In the genomic region with DNA sequence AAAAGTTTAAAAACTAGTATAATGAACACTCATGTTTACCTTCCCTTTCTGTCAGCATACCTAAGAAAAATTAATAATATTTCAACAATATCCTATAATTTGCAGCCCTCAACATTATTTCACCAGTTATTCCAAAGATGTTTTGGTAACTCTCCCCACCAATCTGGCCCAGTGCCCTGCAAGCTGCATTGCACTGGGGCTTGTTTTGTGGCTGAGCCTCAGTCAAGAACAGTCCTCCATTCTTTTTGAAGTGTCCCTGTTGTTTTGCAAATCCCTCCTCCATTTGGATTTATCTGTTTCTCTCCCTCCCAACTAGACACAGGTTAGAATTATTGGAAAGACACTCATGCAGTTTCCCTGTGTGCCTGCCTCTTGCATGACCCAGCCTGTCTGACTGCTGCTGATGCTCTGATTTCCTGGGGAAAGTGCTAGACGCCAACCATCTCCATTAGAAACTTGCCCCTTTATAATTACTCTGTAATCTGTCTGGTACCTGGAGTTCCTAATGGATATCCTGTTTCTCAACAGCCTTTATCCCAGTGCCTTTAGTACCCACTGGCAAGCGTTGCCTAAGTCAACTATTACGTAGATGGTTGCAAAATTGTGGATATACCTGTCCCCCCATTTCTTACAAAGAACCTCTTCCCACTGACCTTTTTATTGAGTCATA, we compare ENCODE assay signal across 15 cellular contexts.
DNase-seq lines count a peak whose midpoint lies in the region; ATAC-seq, FAIRE-seq and TF ChIP-seq lines count a peak whose summit lies in the region.
"Had no signal": no experiment of that assay in that cellular context is flagged by ENCODE, and none has a peak within 500 bp of the region (broad histone marks: within the 10 kb centered on the region; RNA-seq: fewer than 3 reads in every experiment).

No MANE protein-coding gene starts in this region.

- no peak for FAIRE-seq in GM12892 (lab: Jason Lieb, UNC)
- FAIRE-seq: K562 had no signal

- peaks cover 0 to 92% of the 10 kb centered on the region in 2 donors for H3K36me3 ChIP-seq in gastrocnemius medialis

- intact Hi-C loops in gastrocnemius medialis (cut with DNase I; ENCODE audit: low total_unique reads), result no loop called here

- no peak overlapping the region for H3K4me3 ChIP-seq in gastrocnemius medialis
- H3K4me3 ChIP-seq: K562, thyroid gland had no signal

- no peaks in the 10 kb centered on the region for H3K4me1 Mint-ChIP-seq in activated T-cell treated with anti-CD3 and anti-CD28 coated beads, Interleukin-2, amount 50 U/mL, for 72 hours (ENCODE audit: low read depth)

- H3K4me3 Mint-ChIP-seq in activated T-cell treated with anti-CD3 and anti-CD28 coated beads, Interleukin-2, amount 50 U/mL, for 72 hours, result no peak overlapping the region

- peaks cover 0 to 39% of the 10 kb centered on the region in 2 donors for H3K36me3 Mint-ChIP-seq in activated T-cell treated with anti-CD3 and anti-CD28 coated beads, Interleukin-2, amount 50 U/mL, for 72 hours (ENCODE audit: insufficient read depth in 2 of 2)

- no peak for TF ChIP-seq CTCF in gastrocnemius medialis (IDR thresholded peaks at IDR 0.05 in 4 of 5, conservative IDR thresholded peaks at IDR 0.05 in 1 of 5)

- peak overlapping the region; percentile 56 for H3K27ac Mint-ChIP-seq in activated T-cell treated with anti-CD3 and anti-CD28 coated beads, Interleukin-2, amount 50 U/mL, for 72 hours

- H3K9me3 ChIP-seq in gastrocnemius medialis, result no peaks in the 10 kb centered on the region
- H3K9me3 ChIP-seq: thyroid gland had no signal

- H3K27ac ChIP-seq in epithelial cell of prostate (peak overlapping the region; percentile 13), gastrocnemius medialis (peak overlapping the region; percentile 69 to 77 (median 74))
- H3K27ac ChIP-seq: thyroid gland had no signal

- TF ChIP-seq POLR2A in gastrocnemius medialis (IDR thresholded peaks at IDR 0.05) (no peak), GM12892 (IDR thresholded peaks at IDR 0.05; ENCODE audit: low read depth, low read length) (no peak)

- no peaks in the 10 kb centered on the region for H3K27me3 ChIP-seq in gastrocnemius medialis
- H3K27me3 ChIP-seq: thyroid gland had no signal

- H3K27me3 Mint-ChIP-seq in activated T-cell treated with anti-CD3 and anti-CD28 coated beads, Interleukin-2, amount 50 U/mL, for 72 hours (ENCODE audit: low read depth), result no peaks in the 10 kb centered on the region

- ATAC-seq in activated T-cell treated with anti-CD3 and anti-CD28 coated beads, Interleukin-2, amount 50 U/mL, for 72 hours (replicated peaks in 1 of 2), result no peak
- ATAC-seq in gastrocnemius medialis, result no peak
- ATAC-seq in GM19467 (IDR thresholded peaks at IDR 0.05; ENCODE audit: unreplicated experiment), result no peak
- no peak for ATAC-seq in GM19455 (IDR thresholded peaks at IDR 0.05; ENCODE audit: unreplicated experiment)
- ATAC-seq: K562 had no signal

- H3K9me3 Mint-ChIP-seq in activated T-cell treated with anti-CD3 and anti-CD28 coated beads, Interleukin-2, amount 50 U/mL, for 72 hours, result no peaks in the 10 kb centered on the region

- in situ Hi-C loops in gastrocnemius medialis (cut with MboI; ENCODE audit: low sequenced_read_pairs in 4 of 4), result no loop called here

- no peaks in the 10 kb centered on the region for H3K4me1 ChIP-seq in gastrocnemius medialis
- H3K4me1 ChIP-seq: thyroid gland had no signal

- DNase-seq in activated T-cell treated with anti-CD3 and anti-CD28 coated beads, Interleukin-2, amount 50 U/mL, for 72 hours, result no peak
- DNase-seq in activated T-cell treated with anti-CD3 and anti-CD28 coated beads for 4 hours, result no peak
- peak; percentile 73 for DNase-seq in NCI-H345 (lab: John Stamatoyannopoulos, UW)
- no peak for DNase-seq in epithelial cell of prostate (ENCODE audit: low read depth, low spot score)
- no peak for DNase-seq in gastrocnemius medialis
- DNase-seq in GM12892 (ENCODE audit: insufficient read length), result no peak
- DNase-seq: cortex of kidney, HCEC 1CT, mesenchymal stem cell, NCI-H1436, SHP77, thyroid gland had no signal
